Comparison of ENCODE assay signal across 15 cellular contexts in the genomic region with DNA sequence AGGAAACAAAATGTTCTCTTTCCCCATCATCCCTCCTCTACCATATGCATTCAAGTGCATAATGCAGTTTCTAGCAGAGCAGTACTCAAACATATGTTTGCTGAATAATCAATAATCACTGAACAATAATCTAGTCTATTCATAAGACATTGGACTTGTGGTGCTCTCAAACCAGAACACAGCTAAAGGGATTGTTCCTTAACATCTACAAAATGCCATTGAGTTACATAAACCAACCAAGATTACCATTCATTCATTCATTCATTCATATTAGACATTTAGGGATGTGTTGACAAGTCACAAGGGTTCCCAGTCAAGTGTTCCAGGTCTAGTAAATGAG. TPM values are rescaled to one million over a fixed set of nuclear protein-coding genes. Genes with fewer than 3 reads are reported as not detected.
DNase-seq lines count a peak whose midpoint lies in the region; TF ChIP-seq lines count a peak whose summit lies in the region.
"Had no signal": no experiment of that assay in that cellular context is flagged by ENCODE, and none has a peak within 500 bp of the region (broad histone marks: within the 10 kb centered on the region; RNA-seq: fewer than 3 reads in every experiment).

No MANE protein-coding gene starts in this region.

- intact Hi-C loops in PC-9 (cut with micrococcal nuclease; ENCODE audit: unreplicated experiment), result no loop called here
- intact Hi-C loops in dendritic cell treated with granulocyte-macrophage colony-stimulating factor and Interleukin-4, amounts not matched to agents 40 ng/mL and 50 ng/mL, for 4 days (cut with micrococcal nuclease), result no loop called here
- intact Hi-C loops in spleen (cut with DNase I; ENCODE audit: low total_unique reads), result no loop called here

- peaks cover 54% of the 10 kb centered on the region for H3K79me2 ChIP-seq in PC-9 (ENCODE audit: low read depth)

- H3K9me3 ChIP-seq in PC-9 (ENCODE audit: insufficient read depth, low read depth) (no peaks in the 10 kb centered on the region), spleen (no peaks in the 10 kb centered on the region)
- H3K9me3 ChIP-seq: esophagus squamous epithelium, tibial nerve had no signal

- H3F3A ChIP-seq in PC-9 (ENCODE audit: insufficient read depth, low read depth), result peaks cover 26% of the 10 kb centered on the region

- H3K27me3 ChIP-seq in PC-9 (ENCODE audit: insufficient read depth, low read depth) (no peaks in the 10 kb centered on the region), spleen (replicated peaks in 1 of 7) (no peaks in the 10 kb centered on the region)
- H3K27me3 ChIP-seq: esophagus squamous epithelium, tibial nerve had no signal

- H2AFZ ChIP-seq in PC-9, result no peak overlapping the region

- no peak overlapping the region for H3K4me3 Mint-ChIP-seq in activated T-cell treated with anti-CD3 and anti-CD28 coated beads, Interleukin-2, amount 50 U/mL, for 24 hours
- no peak overlapping the region for H3K4me3 Mint-ChIP-seq in dendritic cell treated with granulocyte-macrophage colony-stimulating factor and Interleukin-4, amounts not matched to agents 40 ng/mL and 50 ng/mL, for 4 days

- peaks cover 32% of the 10 kb centered on the region for H3K4me1 Mint-ChIP-seq in activated T-cell treated with anti-CD3 and anti-CD28 coated beads, Interleukin-2, amount 50 U/mL, for 24 hours (ENCODE audit: low read depth)
- peaks cover 43% of the 10 kb centered on the region for H3K4me1 Mint-ChIP-seq in dendritic cell treated with granulocyte-macrophage colony-stimulating factor and Interleukin-4, amounts not matched to agents 40 ng/mL and 50 ng/mL, for 4 days (ENCODE audit: low read depth)

- H3K27ac ChIP-seq in PC-9 (no peak overlapping the region), spleen (peak overlapping the region; percentile 4 to 89 (median 62))

- no peaks in the 10 kb centered on the region for H3K9me3 Mint-ChIP-seq in activated T-cell treated with anti-CD3 and anti-CD28 coated beads, Interleukin-2, amount 50 U/mL, for 24 hours
- no peaks in the 10 kb centered on the region for H3K9me3 Mint-ChIP-seq in dendritic cell treated with granulocyte-macrophage colony-stimulating factor and Interleukin-4, amounts not matched to agents 40 ng/mL and 50 ng/mL, for 4 days

- peaks cover 7% of the 10 kb centered on the region; the same call in 1 of the 2 replicates for H4K20me1 ChIP-seq in PC-9 (ENCODE audit: insufficient read depth)

- no peak for TF ChIP-seq POLR2A in spleen (IDR thresholded peaks at IDR 0.05)

- CTCF ChIA-PET in PC-9 (lab: Charles Lee), result no interaction called here

- H3K4me3 ChIP-seq in PC-9, result no peak overlapping the region
- H3K4me3 ChIP-seq in spleen, result peak overlapping the region in 1 of 8 donors; percentile 36
- H3K4me3 ChIP-seq: esophagus squamous epithelium, tibial nerve had no signal

- no peaks in the 10 kb centered on the region for H3K27me3 Mint-ChIP-seq in activated T-cell treated with anti-CD3 and anti-CD28 coated beads, Interleukin-2, amount 50 U/mL, for 24 hours
- no peaks in the 10 kb centered on the region for H3K27me3 Mint-ChIP-seq in dendritic cell treated with granulocyte-macrophage colony-stimulating factor and Interleukin-4, amounts not matched to agents 40 ng/mL and 50 ng/mL, for 4 days

- peaks cover 11% of the 10 kb centered on the region for H3K36me3 ChIP-seq in PC-9 (ENCODE audit: low read depth)
- H3K36me3 ChIP-seq in spleen, result no peaks in the 10 kb centered on the region
- H3K36me3 ChIP-seq: esophagus squamous epithelium had no signal

- no peak for DNase-seq in activated T-cell treated with anti-CD3 and anti-CD28 coated beads, Interleukin-2, amount 50 U/mL, for 24 hours
- no peak for DNase-seq in activated T-cell treated with anti-CD3 and anti-CD28 coated beads, Interleukin-2, amount 50 U/mL, for 1 hour
- DNase-seq in PC-9, result no peak
- no peak for DNase-seq in spleen
- no peak for DNase-seq in stimulated activated naive CD4-positive, alpha-beta T cell (lab: John Stamatoyannopoulos, UW)
- DNase-seq in stimulated activated CD4-positive, alpha-beta T cell treated with anti-CD3 and anti-CD28 coated beads, Interleukin-4, amount 100 ng/mL, for 24 hours, result no peak
- no peak for DNase-seq in NCI-H226
- DNase-seq: activated CD4-positive, alpha-beta T cell treated with anti-CD3 and anti-CD28 coated beads, Interleukin-2, amount 50 U/mL, for 1 hour; DMS153; esophagus squamous epithelium; hippocampal formation; left ventricle myocardium superior; NCI-H1092 had no signal

- no peaks in the 10 kb centered on the region for H3K9me2 ChIP-seq in PC-9 (ENCODE audit: insufficient read depth)

- H3K4me1 ChIP-seq in PC-9 (replicated peaks; ENCODE audit: insufficient read depth) (peaks cover 10% of the 10 kb centered on the region), spleen (peaks cover 7 to 69% (median 43%) of the 10 kb centered on the region in 6 donors)

- POLR2A ChIA-PET in PC-9 (lab: Charles Lee; ENCODE audit: unreplicated experiment), result interaction anchor here (0.7 kb wide), 1 partner anchor 345 kb away, joined by 23 read pairs; no protein-coding TSS in a partner anchor

- peak overlapping the region; percentile 48 for H3K27ac Mint-ChIP-seq in activated T-cell treated with anti-CD3 and anti-CD28 coated beads, Interleukin-2, amount 50 U/mL, for 24 hours
- peak overlapping the region; percentile 77 for H3K27ac Mint-ChIP-seq in dendritic cell treated with granulocyte-macrophage colony-stimulating factor and Interleukin-4, amounts not matched to agents 40 ng/mL and 50 ng/mL, for 4 days

- peaks cover 46% of the 10 kb centered on the region for H3K36me3 Mint-ChIP-seq in activated T-cell treated with anti-CD3 and anti-CD28 coated beads, Interleukin-2, amount 50 U/mL, for 24 hours (ENCODE audit: low read depth)
- H3K36me3 Mint-ChIP-seq in dendritic cell treated with granulocyte-macrophage colony-stimulating factor and Interleukin-4, amounts not matched to agents 40 ng/mL and 50 ng/mL, for 4 days (ENCODE audit: low read depth), result peaks cover 15% of the 10 kb centered on the region

- TF ChIP-seq CTCF in PC-9 (conservative IDR thresholded peaks at IDR 0.05) (no peak), spleen (IDR thresholded peaks at IDR 0.05 in 8 of 11, conservative IDR thresholded peaks at IDR 0.05 in 3 of 11) (no peak)

- H3K4me2 ChIP-seq in PC-9, result peak overlapping the region; percentile 3; the same call in 1 of the 2 replicates

- no TSS peak for BruUV-seq in PC-9 (replicated peaks; lab: Mats Ljungman, UMichigan)

RNA-seq across cellular contexts. Expression of a gene that starts 3.9 kb away (rescaled TPM):
- total RNA-seq in PC-9 (2021) (20.5 and 27.1 TPM in 2 replicates), spleen (10 to 100 TPM in 5 of 7 donors, 1 to 10 TPM in 2; 5.2 to 34.7 (median 10.6) TPM)
- 10 to 100 TPM in 2 of 3 donors, 1 to 10 TPM in 1; 6.6 to 24.1 (median 15.5) TPM for polyA plus RNA-seq in spleen

RNA-seq across cellular contexts. Expression of a gene that starts 4.3 kb away (rescaled TPM):
- total RNA-seq in PC-9 (2021) (1,269 and 1,616 TPM in 2 replicates), spleen (1,000 to 10,000 TPM in 6 of 7 donors, 100 to 1,000 TPM in 1; 939 to 1,680 (median 1,135) TPM)
- polyA plus RNA-seq in spleen, result 1,000 to 10,000 TPM; 3,792 to 4,730 (median 3,877) TPM

RNA-seq across cellular contexts. Expression of a gene that starts 40.8 kb away (rescaled TPM):
- total RNA-seq in PC-9 (2021) (44.6 and 52.0 TPM in 2 replicates), spleen (10 to 100 TPM; 18.4 to 28.5 (median 23.8) TPM)
- 10 to 100 TPM; 19.4 to 22.4 (median 20.4) TPM for polyA plus RNA-seq in spleen
